In the genomic region with DNA sequence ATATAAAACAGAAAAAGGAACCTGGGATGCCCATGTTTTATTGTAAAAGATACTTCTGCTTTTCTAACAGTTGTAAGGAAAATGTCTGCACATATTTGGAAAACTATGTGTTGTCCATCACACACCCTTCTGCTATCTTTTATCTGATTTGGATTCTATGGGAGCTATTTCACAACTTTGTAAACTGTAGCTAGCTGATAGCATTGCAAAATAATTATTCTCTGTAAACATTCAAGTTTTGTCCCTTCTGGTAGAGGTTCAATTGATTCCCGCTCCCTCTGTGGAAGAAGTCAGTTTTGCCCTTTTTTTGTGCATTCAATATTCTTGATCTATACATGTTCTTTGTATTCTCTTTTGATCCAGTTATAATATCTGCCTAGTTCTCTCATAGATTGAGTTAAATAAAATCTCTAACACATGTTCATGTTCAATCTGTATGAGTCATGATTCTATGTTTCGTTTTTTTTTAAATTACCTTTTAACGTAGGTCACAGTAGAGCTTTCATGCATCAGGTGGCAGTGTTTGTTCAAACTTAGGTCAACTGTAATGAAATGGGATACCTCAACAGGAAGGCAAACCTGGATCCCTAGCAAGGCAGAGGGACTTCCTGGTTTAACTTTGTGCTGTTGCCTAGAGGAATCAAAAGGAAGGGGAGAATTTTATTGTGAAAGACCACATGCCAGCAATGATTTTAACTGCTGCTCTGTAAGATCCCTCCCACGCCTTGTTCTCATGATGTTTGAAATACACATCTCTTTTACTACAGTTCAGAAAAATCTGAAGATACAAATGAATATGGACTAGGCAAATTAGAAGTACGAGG, we compare ENCODE assay signal across 1 cellular context.
TF ChIP-seq lines count a peak whose summit lies in the region.

No MANE protein-coding gene starts in this region.

TF ChIP-seq in HEK293, 187 proteins besides CTCF, POLR2A, EP300 and RAD21 (continued from another document and continues in another):
- TF ChIP-seq, protein P1, sequence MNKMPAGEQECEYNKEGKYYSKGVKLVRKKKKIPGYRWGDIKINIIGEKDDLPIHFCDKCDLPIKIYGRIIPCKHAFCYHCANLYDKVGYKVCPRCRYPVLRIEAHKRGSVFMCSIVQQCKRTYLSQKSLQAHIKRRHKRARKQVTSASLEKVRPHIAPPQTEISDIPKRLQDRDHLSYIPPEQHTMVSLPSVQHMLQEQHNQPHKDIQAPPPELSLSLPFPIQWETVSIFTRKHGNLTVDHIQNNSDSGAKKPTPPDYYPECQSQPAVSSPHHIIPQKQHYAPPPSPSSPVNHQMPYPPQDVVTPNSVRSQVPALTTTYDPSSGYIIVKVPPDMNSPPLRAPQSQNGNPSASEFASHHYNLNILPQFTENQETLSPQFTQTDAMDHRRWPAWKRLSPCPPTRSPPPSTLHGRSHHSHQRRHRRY (tag by site-specific recombination; IDR thresholded peaks at IDR 0.05) = no peak
- TF ChIP-seq ZNF600 (tag by site-specific recombination; IDR thresholded peaks at IDR 0.05) = no peak
- TF ChIP-seq, protein P2, sequence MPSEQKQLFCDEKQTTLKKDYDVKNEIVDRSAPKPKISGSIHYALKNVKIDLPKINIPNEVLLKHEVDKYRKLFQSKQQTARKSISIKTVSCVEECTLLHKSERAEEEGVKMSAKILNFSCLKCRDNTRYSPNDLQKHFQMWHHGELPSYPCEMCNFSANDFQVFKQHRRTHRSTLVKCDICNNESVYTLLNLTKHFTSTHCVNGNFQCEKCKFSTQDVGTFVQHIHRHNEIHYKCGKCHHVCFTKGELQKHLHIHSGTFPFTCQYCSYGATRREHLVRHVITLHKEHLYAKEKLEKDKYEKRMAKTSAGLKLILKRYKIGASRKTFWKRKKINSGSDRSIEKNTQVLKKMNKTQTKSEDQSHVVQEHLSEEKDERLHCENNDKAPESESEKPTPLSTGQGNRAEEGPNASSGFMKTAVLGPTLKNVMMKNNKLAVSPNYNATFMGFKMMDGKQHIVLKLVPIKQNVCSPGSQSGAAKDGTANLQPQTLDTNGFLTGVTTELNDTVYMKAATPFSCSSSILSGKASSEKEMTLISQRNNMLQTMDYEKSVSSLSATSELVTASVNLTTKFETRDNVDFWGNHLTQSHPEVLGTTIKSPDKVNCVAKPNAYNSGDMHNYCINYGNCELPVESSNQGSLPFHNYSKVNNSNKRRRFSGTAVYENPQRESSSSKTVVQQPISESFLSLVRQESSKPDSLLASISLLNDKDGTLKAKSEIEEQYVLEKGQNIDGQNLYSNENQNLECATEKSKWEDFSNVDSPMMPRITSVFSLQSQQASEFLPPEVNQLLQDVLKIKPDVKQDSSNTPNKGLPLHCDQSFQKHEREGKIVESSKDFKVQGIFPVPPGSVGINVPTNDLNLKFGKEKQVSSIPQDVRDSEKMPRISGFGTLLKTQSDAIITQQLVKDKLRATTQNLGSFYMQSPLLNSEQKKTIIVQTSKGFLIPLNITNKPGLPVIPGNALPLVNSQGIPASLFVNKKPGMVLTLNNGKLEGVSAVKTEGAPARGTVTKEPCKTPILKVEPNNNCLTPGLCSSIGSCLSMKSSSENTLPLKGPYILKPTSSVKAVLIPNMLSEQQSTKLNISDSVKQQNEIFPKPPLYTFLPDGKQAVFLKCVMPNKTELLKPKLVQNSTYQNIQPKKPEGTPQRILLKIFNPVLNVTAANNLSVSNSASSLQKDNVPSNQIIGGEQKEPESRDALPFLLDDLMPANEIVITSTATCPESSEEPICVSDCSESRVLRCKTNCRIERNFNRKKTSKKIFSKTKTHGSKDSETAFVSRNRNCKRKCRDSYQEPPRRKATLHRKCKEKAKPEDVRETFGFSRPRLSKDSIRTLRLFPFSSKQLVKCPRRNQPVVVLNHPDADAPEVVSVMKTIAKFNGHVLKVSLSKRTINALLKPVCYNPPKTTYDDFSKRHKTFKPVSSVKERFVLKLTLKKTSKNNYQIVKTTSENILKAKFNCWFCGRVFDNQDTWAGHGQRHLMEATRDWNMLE (tag by site-specific recombination; conservative IDR thresholded peaks at IDR 0.05; ENCODE audit: low read depth) = peak; percentile 34; the same call in 1 of the 2 replicates
- TF ChIP-seq ZNF157 (tag by site-specific recombination; IDR thresholded peaks at IDR 0.05) = no peak
- no peak for TF ChIP-seq KLF9 (tag by site-specific recombination; IDR thresholded peaks at IDR 0.05; ENCODE audit: low read depth)
- no peak for TF ChIP-seq ZFP37 (tag by site-specific recombination; IDR thresholded peaks at IDR 0.05)
- peak; percentile 26; the same call in 1 of the 2 replicates for TF ChIP-seq ZBTB20 (tag by site-specific recombination; IDR thresholded peaks at IDR 0.05)
- no peak for TF ChIP-seq ZFP69B (tag by site-specific recombination; IDR thresholded peaks at IDR 0.05)
- TF ChIP-seq, protein P3, sequence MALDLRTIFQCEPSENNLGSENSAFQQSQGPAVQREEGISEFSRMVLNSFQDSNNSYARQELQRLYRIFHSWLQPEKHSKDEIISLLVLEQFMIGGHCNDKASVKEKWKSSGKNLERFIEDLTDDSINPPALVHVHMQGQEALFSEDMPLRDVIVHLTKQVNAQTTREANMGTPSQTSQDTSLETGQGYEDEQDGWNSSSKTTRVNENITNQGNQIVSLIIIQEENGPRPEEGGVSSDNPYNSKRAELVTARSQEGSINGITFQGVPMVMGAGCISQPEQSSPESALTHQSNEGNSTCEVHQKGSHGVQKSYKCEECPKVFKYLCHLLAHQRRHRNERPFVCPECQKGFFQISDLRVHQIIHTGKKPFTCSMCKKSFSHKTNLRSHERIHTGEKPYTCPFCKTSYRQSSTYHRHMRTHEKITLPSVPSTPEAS (tag by site-specific recombination; IDR thresholded peaks at IDR 0.05) = no peak
- TF ChIP-seq, protein P4, sequence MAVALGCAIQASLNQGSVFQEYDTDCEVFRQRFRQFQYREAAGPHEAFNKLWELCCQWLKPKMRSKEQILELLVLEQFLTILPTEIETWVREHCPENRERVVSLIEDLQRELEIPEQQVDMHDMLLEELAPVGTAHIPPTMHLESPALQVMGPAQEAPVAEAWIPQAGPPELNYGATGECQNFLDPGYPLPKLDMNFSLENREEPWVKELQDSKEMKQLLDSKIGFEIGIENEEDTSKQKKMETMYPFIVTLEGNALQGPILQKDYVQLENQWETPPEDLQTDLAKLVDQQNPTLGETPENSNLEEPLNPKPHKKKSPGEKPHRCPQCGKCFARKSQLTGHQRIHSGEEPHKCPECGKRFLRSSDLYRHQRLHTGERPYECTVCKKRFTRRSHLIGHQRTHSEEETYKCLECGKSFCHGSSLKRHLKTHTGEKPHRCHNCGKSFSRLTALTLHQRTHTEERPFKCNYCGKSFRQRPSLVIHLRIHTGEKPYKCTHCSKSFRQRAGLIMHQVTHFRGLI (tag by site-specific recombination; IDR thresholded peaks at IDR 0.05) = no peak
- no peak for TF ChIP-seq ZNF174 (tag by site-specific recombination; IDR thresholded peaks at IDR 0.05)
- peak; percentile 31; the same call in 1 of the 2 replicates for TF ChIP-seq MZF1 (tag by site-specific recombination; IDR thresholded peaks at IDR 0.05; ENCODE audit: borderline replicate concordance)
- no peak for TF ChIP-seq ZNF623 (tag by site-specific recombination; IDR thresholded peaks at IDR 0.05)
- no peak for TF ChIP-seq ZNF404 (tag by site-specific recombination; IDR thresholded peaks at IDR 0.05)
- no peak for TF ChIP-seq HOXA7 (CRISPR knock-in tag; IDR thresholded peaks at IDR 0.05; ENCODE audit: borderline replicate concordance)
- TF ChIP-seq ZNF596 (tag by site-specific recombination; IDR thresholded peaks at IDR 0.05) = no peak
- TF ChIP-seq, protein P5, sequence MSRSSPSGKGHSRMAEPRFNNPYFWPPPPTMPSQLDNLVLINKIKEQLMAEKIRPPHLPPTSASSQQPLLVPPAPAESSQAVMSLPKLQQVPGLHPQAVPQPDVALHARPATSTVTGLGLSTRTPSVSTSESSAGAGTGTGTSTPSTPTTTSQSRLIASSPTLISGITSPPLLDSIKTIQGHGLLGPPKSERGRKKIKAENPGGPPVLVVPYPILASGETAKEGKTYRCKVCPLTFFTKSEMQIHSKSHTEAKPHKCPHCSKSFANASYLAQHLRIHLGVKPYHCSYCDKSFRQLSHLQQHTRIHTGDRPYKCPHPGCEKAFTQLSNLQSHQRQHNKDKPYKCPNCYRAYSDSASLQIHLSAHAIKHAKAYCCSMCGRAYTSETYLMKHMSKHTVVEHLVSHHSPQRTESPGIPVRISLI (tag by site-specific recombination; IDR thresholded peaks at IDR 0.05) = 0 out of 2 replicates have a peak, but pooled peaks have one; percentile 29
- no peak for TF ChIP-seq ZNF311 (tag by site-specific recombination; IDR thresholded peaks at IDR 0.05; ENCODE audit: borderline replicate concordance)
- TF ChIP-seq ZFP41 (tag by site-specific recombination; IDR thresholded peaks at IDR 0.05; ENCODE audit: borderline replicate concordance) = no peak
- TF ChIP-seq ZNF660 (tag by site-specific recombination; IDR thresholded peaks at IDR 0.05) = no peak
- TF ChIP-seq, protein P6, sequence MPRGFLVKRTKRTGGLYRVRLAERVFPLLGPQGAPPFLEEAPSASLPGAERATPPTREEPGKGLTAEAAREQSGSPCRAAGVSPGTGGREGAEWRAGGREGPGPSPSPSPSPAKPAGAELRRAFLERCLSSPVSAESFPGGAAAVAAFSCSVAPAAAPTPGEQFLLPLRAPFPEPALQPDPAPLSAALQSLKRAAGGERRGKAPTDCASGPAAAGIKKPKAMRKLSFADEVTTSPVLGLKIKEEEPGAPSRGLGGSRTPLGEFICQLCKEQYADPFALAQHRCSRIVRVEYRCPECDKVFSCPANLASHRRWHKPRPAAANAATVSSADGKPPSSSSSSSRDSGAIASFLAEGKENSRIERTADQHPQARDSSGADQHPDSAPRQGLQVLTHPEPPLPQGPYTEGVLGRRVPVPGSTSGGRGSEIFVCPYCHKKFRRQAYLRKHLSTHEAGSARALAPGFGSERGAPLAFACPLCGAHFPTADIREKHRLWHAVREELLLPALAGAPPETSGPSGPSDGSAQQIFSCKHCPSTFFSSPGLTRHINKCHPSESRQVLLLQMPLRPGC (tag by site-specific recombination; IDR thresholded peaks at IDR 0.05) = no peak
- TF ChIP-seq, protein P7, sequence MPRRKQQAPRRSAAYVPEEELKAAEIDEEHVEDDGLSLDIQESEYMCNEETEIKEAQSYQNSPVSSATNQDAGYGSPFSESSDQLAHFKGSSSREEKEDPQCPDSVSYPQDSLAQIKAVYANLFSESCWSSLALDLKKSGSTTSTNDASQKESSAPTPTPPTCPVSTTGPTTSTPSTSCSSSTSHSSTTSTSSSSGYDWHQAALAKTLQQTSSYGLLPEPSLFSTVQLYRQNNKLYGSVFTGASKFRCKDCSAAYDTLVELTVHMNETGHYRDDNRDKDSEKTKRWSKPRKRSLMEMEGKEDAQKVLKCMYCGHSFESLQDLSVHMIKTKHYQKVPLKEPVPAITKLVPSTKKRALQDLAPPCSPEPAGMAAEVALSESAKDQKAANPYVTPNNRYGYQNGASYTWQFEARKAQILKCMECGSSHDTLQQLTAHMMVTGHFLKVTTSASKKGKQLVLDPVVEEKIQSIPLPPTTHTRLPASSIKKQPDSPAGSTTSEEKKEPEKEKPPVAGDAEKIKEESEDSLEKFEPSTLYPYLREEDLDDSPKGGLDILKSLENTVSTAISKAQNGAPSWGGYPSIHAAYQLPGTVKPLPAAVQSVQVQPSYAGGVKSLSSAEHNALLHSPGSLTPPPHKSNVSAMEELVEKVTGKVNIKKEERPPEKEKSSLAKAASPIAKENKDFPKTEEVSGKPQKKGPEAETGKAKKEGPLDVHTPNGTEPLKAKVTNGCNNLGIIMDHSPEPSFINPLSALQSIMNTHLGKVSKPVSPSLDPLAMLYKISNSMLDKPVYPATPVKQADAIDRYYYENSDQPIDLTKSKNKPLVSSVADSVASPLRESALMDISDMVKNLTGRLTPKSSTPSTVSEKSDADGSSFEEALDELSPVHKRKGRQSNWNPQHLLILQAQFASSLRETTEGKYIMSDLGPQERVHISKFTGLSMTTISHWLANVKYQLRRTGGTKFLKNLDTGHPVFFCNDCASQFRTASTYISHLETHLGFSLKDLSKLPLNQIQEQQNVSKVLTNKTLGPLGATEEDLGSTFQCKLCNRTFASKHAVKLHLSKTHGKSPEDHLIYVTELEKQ (tag by site-specific recombination; IDR thresholded peaks at IDR 0.05; ENCODE audit: borderline replicate concordance) = no peak
- TF ChIP-seq, protein P8, sequence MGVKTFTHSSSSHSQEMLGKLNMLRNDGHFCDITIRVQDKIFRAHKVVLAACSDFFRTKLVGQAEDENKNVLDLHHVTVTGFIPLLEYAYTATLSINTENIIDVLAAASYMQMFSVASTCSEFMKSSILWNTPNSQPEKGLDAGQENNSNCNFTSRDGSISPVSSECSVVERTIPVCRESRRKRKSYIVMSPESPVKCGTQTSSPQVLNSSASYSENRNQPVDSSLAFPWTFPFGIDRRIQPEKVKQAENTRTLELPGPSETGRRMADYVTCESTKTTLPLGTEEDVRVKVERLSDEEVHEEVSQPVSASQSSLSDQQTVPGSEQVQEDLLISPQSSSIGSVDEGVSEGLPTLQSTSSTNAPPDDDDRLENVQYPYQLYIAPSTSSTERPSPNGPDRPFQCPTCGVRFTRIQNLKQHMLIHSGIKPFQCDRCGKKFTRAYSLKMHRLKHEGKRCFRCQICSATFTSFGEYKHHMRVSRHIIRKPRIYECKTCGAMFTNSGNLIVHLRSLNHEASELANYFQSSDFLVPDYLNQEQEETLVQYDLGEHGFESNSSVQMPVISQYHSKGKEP (tag by site-specific recombination; IDR thresholded peaks at IDR 0.05) = no peak
- TF ChIP-seq ZNF571 (tag by site-specific recombination; IDR thresholded peaks at IDR 0.05) = no peak
- no peak for TF ChIP-seq ZNF350 (tag by site-specific recombination; IDR thresholded peaks at IDR 0.05)
- TF ChIP-seq, protein P9, sequence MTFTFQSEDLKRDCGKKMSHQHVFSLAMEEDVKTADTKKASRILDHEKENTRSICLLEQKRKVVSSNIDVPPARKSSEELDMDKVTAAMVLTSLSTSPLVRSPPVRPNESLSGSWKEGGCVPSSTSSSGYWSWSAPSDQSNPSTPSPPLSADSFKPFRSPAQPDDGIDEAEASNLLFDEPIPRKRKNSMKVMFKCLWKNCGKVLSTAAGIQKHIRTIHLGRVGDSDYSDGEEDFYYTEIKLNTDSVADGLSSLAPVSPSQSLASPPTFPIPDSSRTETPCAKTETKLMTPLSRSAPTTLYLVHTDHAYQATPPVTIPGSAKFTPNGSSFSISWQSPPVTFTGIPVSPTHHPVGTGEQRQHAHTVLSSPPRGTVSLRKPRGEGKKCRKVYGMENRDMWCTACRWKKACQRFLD (tag by site-specific recombination; IDR thresholded peaks at IDR 0.05) = no peak
- no peak for TF ChIP-seq ZNF514 (tag by site-specific recombination; IDR thresholded peaks at IDR 0.05)
- TF ChIP-seq, protein P10, sequence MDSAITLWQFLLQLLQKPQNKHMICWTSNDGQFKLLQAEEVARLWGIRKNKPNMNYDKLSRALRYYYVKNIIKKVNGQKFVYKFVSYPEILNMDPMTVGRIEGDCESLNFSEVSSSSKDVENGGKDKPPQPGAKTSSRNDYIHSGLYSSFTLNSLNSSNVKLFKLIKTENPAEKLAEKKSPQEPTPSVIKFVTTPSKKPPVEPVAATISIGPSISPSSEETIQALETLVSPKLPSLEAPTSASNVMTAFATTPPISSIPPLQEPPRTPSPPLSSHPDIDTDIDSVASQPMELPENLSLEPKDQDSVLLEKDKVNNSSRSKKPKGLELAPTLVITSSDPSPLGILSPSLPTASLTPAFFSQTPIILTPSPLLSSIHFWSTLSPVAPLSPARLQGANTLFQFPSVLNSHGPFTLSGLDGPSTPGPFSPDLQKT (IDR thresholded peaks at IDR 0.05; ENCODE audit: borderline replicate concordance, low read depth, low read length) = no peak
- TF ChIP-seq, protein P11, sequence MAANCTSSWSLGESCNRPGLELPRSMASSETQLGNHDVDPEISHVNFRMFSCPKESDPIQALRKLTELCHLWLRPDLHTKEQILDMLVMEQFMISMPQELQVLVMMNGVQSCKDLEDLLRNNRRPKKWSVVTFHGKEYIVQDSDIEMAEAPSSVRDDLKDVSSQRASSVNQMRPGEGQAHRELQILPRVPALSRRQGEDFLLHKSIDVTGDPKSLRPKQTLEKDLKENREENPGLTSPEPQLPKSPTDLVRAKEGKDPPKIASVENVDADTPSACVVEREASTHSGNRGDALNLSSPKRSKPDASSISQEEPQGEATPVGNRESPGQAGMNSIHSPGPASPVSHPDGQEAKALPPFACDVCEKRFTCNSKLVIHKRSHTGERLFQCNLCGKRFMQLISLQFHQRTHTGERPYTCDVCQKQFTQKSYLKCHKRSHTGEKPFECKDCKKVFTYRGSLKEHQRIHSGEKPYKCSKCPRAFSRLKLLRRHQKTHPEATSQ (tag by site-specific recombination; IDR thresholded peaks at IDR 0.05) = no peak
